15 cellular contexts compared by ENCODE assay signal in the genomic region with DNA sequence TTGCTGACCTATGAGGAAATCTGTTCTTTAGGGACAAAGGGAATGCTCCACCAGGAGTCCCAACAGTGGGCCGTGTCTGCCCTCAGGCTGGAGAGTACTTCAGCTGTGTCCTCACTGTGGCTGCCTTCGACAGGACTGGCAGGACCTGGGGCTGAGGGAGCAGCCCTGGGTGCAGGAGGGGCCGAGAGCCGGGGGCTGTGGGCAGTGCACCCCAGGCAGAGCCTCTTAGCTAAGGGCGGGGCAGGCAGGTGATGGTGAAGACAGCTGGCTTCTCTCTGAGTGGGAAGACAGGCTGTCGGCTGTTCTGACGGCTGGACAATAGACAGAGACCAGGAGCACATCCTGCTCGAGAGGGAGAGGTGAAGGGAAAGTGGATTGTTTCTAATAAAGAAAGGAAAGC.
DNase-seq lines count a peak whose midpoint lies in the region; ATAC-seq and TF ChIP-seq lines count a peak whose summit lies in the region.
"Had no signal": no experiment of that assay in that cellular context is flagged by ENCODE, and none has a peak within 500 bp of the region (broad histone marks: within the 10 kb centered on the region; RNA-seq: fewer than 3 reads in every experiment).

No MANE protein-coding gene starts in this region.

- H3K36me3 ChIP-seq in esophagus (ENCODE audit: control insufficient read depth in 2 of 2, insufficient read depth in 2 of 2, low read length in 1 of 2) (peaks cover 5 to 52% of the 10 kb centered on the region in 2 donors), adrenal gland (replicated peaks in 1 of 2) (no peaks in the 10 kb centered on the region), WERI-Rb-1 (no peaks in the 10 kb centered on the region)

- H3K9me3 ChIP-seq in esophagus (ENCODE audit: control insufficient read depth in 2 of 2, insufficient read depth in 1 of 2, low read depth in 1 of 2, low read length in 1 of 2): no peaks in the 10 kb centered on the region
- H3K9me3 ChIP-seq in adrenal gland (replicated peaks in 1 of 3): no peaks in the 10 kb centered on the region
- no peaks in the 10 kb centered on the region for H3K9me3 ChIP-seq in WERI-Rb-1 (ENCODE audit: severe bottlenecking)
- H3K9me3 ChIP-seq: testis had no signal

- ATAC-seq in sciatic nerve: no peak

- WGBS in esophagus, 2 donors: 88% methylated on average over 8 of the region's 8 CpGs
- WGBS in adrenal gland, 4 donors: 76 to 95% (median 89%) methylated on average over 8 of the region's 8 CpGs

- intact Hi-C loops in sciatic nerve (cut with DNase I): no loop called here
- intact Hi-C loops in adrenal gland (cut with DNase I): loop anchor here in 1 of 2 donors (10.0 kb wide), 1 partner anchor 55 kb away; no protein-coding TSS in a partner anchor

- no peak for TF ChIP-seq POLR2A in adrenal gland (IDR thresholded peaks at IDR 0.05)

- peaks cover 6 to 29% of the 10 kb centered on the region in 2 donors for H3K4me1 ChIP-seq in esophagus (ENCODE audit: control insufficient read depth in 2 of 2, insufficient read depth in 2 of 2, low read length in 1 of 2)
- H3K4me1 ChIP-seq in adrenal gland (replicated peaks in 1 of 2): no peaks in the 10 kb centered on the region

- no peaks in the 10 kb centered on the region for H3K27me3 ChIP-seq in esophagus (ENCODE audit: control insufficient read depth in 1 of 2, insufficient read depth in 2 of 2, low read length in 2 of 2)
- no peaks in the 10 kb centered on the region for H3K27me3 ChIP-seq in adrenal gland
- H3K27me3 ChIP-seq in WERI-Rb-1 (ENCODE audit: insufficient read depth, low read depth, severe bottlenecking): no peaks in the 10 kb centered on the region
- H3K27me3 ChIP-seq: testis had no signal

- DNase-seq in NCI-H1417 (lab: John Stamatoyannopoulos, UW): peak; percentile 22 to 54 (median 30)
- no peak for DNase-seq in NCI-H1417 treated with DMSO at 0.1 percent for 48 hours (lab: John Stamatoyannopoulos, UW)
- DNase-seq in NCI-H345 treated with DMSO at 0.1 percent for 48 hours (lab: John Stamatoyannopoulos, UW; ENCODE audit: unreplicated experiment): peak; percentile 69
- DNase-seq in sciatic nerve (ENCODE audit: low spot score): peak; percentile 35
- DNase-seq in CD1c-positive myeloid dendritic cell (ENCODE audit: extremely low spot score): no peak
- DNase-seq in adrenal gland: no peak
- no peak for DNase-seq in WERI-Rb-1
- DNase-seq: activated CD4-positive, alpha-beta T cell treated with anti-CD3 and anti-CD28 coated beads, Interleukin-2, amount 10 ng/mL, durations not matched to agents 24 days and 14 days; DND-41; foreskin melanocyte; GOT3; NCI-H1048; T-helper 1 cell; testis had no signal

- no peak for TF ChIP-seq CTCF in adrenal gland (IDR thresholded peaks at IDR 0.05)
- TF ChIP-seq CTCF in WERI-Rb-1 (IDR thresholded peaks at IDR 0.05; ENCODE audit: low read depth, low read length): no peak

- H3K27ac ChIP-seq in esophagus (ENCODE audit: low read depth in 2 of 2, low read length in 1 of 2) (peak overlapping the region; percentile 3 to 13), adrenal gland (no peak overlapping the region), WERI-Rb-1 (no peak overlapping the region)

- no peak overlapping the region for H3K4me3 ChIP-seq in esophagus (ENCODE audit: low read depth in 1 of 2, low read length in 2 of 2)
- no peak overlapping the region for H3K4me3 ChIP-seq in adrenal gland
- no peak overlapping the region for H3K4me3 ChIP-seq in WERI-Rb-1 (ENCODE audit: low read depth, low read length)
- H3K4me3 ChIP-seq: testis had no signal

Comparison
In these comparisons a context has a peak if more than half of its experiments do, and no peak if none do; other contexts are left out.
1. DNase-seq: peak in NCI-H1417 (3 of 3), NCI-H345 treated with DMSO at 0.1 percent for 48 hours (single experiment) and sciatic nerve (single experiment); none in NCI-H1417 treated with DMSO at 0.1 percent for 48 hours (single experiment), CD1c-positive myeloid dendritic cell (single experiment), adrenal gland (0 of 7) and WERI-Rb-1 (single experiment).
2. H3K27ac ChIP-seq: peak in esophagus (2 of 2); none in adrenal gland (0 of 5) and WERI-Rb-1 (single experiment).